ENCODE assay signal across 25 cellular contexts in genomic region chr11:66713746-66714480, GRCh38.
"Had no signal": no experiment of that assay in that cellular context is flagged by ENCODE, and none has a peak within 500 bp of the region (broad histone marks: within the 10 kb centered on the region; RNA-seq: fewer than 3 reads in every experiment).

No MANE protein-coding gene starts in this region.

- H3K4me3 Mint-ChIP-seq: activated B cell treated with CpG ODN at 0.5 μM for 24 hours; activated CD4-positive, alpha-beta T cell treated with anti-CD3 and anti-CD28 coated beads for 36 hours; activated naive CD4-positive, alpha-beta T cell treated with anti-CD3 and anti-CD28 coated beads for 36 hours; activated naive CD8-positive, alpha-beta T cell treated with anti-CD3 and anti-CD28 coated beads, Interleukin-2, amount 10 ng/mL, durations not matched to agents 7 days and 5 days; activated T-cell treated with anti-CD3 and anti-CD28 coated beads, Interleukin-2, amount 50 U/mL, for 72 hours; natural killer cell; stimulated activated naive CD8-positive, alpha-beta T cell treated with anti-CD3 and anti-CD28 coated beads, Interleukin-15, amount 100 ng/mL, for 72 hours; T-cell; T-helper 2 cell treated with Interferon-gamma antibody and Interleukin-4, amounts not matched to agents 5 μg/mL and 100 μg/mL, for 36 hours had no signal

- H3K27me3 ChIP-seq: cardiac muscle cell, ovary, transverse colon, vagina had no signal

- H3K9me3 ChIP-seq: ovary, transverse colon, vagina had no signal

- H3K4me1 ChIP-seq: vagina had no signal

- H3K4me3 ChIP-seq: cardiac muscle cell, ovary, transverse colon, vagina had no signal

- FAIRE-seq: TTC549 had no signal

- H3K36me3 Mint-ChIP-seq: activated naive CD8-positive, alpha-beta T cell treated with anti-CD3 and anti-CD28 coated beads, Interleukin-2, amount 10 ng/mL, durations not matched to agents 7 days and 5 days; natural killer cell; T-cell had no signal

- DNase-seq: activated B cell treated with CpG ODN at 0.5 μM for 24 hours; activated CD4-positive, alpha-beta T cell treated with anti-CD3 and anti-CD28 coated beads for 36 hours; activated CD4-positive, alpha-beta T cell treated with anti-CD3 and anti-CD28 coated beads, Interleukin-2, amount 50 U/mL, for 48 hours; activated effector memory CD4-positive, alpha-beta T cell treated with Interleukin-2 at 50 U/mL for 16 hours; activated naive CD4-positive, alpha-beta T cell treated with anti-CD3 and anti-CD28 coated beads for 36 hours; activated naive CD8-positive, alpha-beta T cell treated with anti-CD3 and anti-CD28 coated beads, Interleukin-2, amount 10 ng/mL, durations not matched to agents 7 days and 5 days; activated T-cell treated with anti-CD3 and anti-CD28 coated beads, Interleukin-2, amount 50 U/mL, for 72 hours; amniotic stem cell; effector CD4-positive, alpha-beta T cell; foreskin melanocyte; hippocampal formation; midbrain; natural killer cell; ovary; right cardiac atrium; stimulated activated CD4-positive, alpha-beta T cell treated with anti-CD3 and anti-CD28 coated beads, Interleukin-12 subunit alpha, Interleukin-12 subunit beta, amount 100 ng/mL, for 4 hours; stimulated activated CD4-positive, alpha-beta T cell treated with anti-CD3 and anti-CD28 coated beads, Interleukin-4, amount 100 ng/mL, for 4 hours; stimulated activated naive CD8-positive, alpha-beta T cell treated with anti-CD3 and anti-CD28 coated beads, Interleukin-15, amount 100 ng/mL, for 72 hours; T-cell; transverse colon had no signal

- H3K27ac ChIP-seq: cardiac muscle cell, ovary, transverse colon, vagina had no signal

- H3K4me1 Mint-ChIP-seq: activated B cell treated with CpG ODN at 0.5 μM for 24 hours; activated CD4-positive, alpha-beta T cell treated with anti-CD3 and anti-CD28 coated beads for 36 hours; natural killer cell; stimulated activated naive CD8-positive, alpha-beta T cell treated with anti-CD3 and anti-CD28 coated beads, Interleukin-15, amount 100 ng/mL, for 72 hours; T-cell had no signal

- ATAC-seq: activated CD4-positive, alpha-beta T cell treated with anti-CD3 and anti-CD28 coated beads for 36 hours; activated T-cell treated with anti-CD3 and anti-CD28 coated beads, Interleukin-2, amount 50 U/mL, for 72 hours; esophagus mucosa; natural killer cell; right cardiac atrium; stimulated activated naive CD8-positive, alpha-beta T cell treated with anti-CD3 and anti-CD28 coated beads, Interleukin-15, amount 100 ng/mL, for 72 hours; T-cell had no signal

- H3K27ac Mint-ChIP-seq: activated B cell treated with CpG ODN at 0.5 μM for 24 hours; activated CD4-positive, alpha-beta T cell treated with anti-CD3 and anti-CD28 coated beads for 36 hours; activated naive CD4-positive, alpha-beta T cell treated with anti-CD3 and anti-CD28 coated beads for 36 hours; activated naive CD8-positive, alpha-beta T cell treated with anti-CD3 and anti-CD28 coated beads, Interleukin-2, amount 10 ng/mL, durations not matched to agents 7 days and 5 days; activated T-cell treated with anti-CD3 and anti-CD28 coated beads, Interleukin-2, amount 50 U/mL, for 72 hours; natural killer cell; stimulated activated naive CD8-positive, alpha-beta T cell treated with anti-CD3 and anti-CD28 coated beads, Interleukin-15, amount 100 ng/mL, for 72 hours; T-cell; T-helper 2 cell treated with Interferon-gamma antibody and Interleukin-4, amounts not matched to agents 5 μg/mL and 100 μg/mL, for 36 hours had no signal

- H3K36me3 ChIP-seq: cardiac muscle cell, ovary, transverse colon, vagina had no signal

- H3K9me3 Mint-ChIP-seq: activated B cell treated with CpG ODN at 0.5 μM for 24 hours; activated naive CD4-positive, alpha-beta T cell treated with anti-CD3 and anti-CD28 coated beads for 36 hours; activated naive CD8-positive, alpha-beta T cell treated with anti-CD3 and anti-CD28 coated beads, Interleukin-2, amount 10 ng/mL, durations not matched to agents 7 days and 5 days; activated T-cell treated with anti-CD3 and anti-CD28 coated beads, Interleukin-2, amount 50 U/mL, for 72 hours; natural killer cell; stimulated activated naive CD8-positive, alpha-beta T cell treated with anti-CD3 and anti-CD28 coated beads, Interleukin-15, amount 100 ng/mL, for 72 hours; T-cell; T-helper 2 cell treated with Interferon-gamma antibody and Interleukin-4, amounts not matched to agents 5 μg/mL and 100 μg/mL, for 36 hours had no signal
